1 cellular context compared by ENCODE assay signal in the genomic region with DNA sequence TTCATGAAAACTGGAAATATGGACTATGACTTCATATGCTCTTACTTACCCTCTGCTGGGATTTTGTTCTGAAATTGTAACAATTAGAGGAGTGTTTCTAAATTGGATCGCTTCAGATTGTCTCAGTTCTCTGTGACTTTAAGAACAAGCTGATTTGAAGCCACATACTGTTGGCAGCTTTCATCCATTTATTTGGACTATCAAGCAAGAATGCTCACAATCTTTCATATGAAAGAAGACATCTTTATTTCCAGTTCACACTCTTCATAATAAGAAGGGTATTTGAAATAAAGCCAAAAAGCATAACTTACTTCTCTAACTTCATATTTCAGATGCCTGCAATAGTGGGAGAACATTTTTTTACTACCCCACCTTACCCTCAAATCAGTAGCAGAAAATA.
TF ChIP-seq lines count a peak whose summit lies in the region.

No MANE protein-coding gene starts in this region.

TF ChIP-seq in IMR-90, 13 proteins besides CTCF, POLR2A, EP300 and RAD21 (continued from another document):
- no peak for TF ChIP-seq MAZ (IDR thresholded peaks at IDR 0.05; ENCODE audit: borderline replicate concordance, low read depth, low read length)
- no peak for TF ChIP-seq NFE2L2 (IDR thresholded peaks at IDR 0.05; ENCODE audit: low read depth, low read length)
- TF ChIP-seq, protein P1, sequence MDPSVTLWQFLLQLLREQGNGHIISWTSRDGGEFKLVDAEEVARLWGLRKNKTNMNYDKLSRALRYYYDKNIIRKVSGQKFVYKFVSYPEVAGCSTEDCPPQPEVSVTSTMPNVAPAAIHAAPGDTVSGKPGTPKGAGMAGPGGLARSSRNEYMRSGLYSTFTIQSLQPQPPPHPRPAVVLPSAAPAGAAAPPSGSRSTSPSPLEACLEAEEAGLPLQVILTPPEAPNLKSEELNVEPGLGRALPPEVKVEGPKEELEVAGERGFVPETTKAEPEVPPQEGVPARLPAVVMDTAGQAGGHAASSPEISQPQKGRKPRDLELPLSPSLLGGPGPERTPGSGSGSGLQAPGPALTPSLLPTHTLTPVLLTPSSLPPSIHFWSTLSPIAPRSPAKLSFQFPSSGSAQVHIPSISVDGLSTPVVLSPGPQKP (IDR thresholded peaks at IDR 0.05; ENCODE audit: borderline replicate concordance, low read depth, low read length), result no peak
- TF ChIP-seq, protein P2, sequence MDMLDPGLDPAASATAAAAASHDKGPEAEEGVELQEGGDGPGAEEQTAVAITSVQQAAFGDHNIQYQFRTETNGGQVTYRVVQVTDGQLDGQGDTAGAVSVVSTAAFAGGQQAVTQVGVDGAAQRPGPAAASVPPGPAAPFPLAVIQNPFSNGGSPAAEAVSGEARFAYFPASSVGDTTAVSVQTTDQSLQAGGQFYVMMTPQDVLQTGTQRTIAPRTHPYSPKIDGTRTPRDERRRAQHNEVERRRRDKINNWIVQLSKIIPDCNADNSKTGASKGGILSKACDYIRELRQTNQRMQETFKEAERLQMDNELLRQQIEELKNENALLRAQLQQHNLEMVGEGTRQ (IDR thresholded peaks at IDR 0.05; ENCODE audit: low read depth, low read length), result no peak
- no peak for TF ChIP-seq BHLHE40 (IDR thresholded peaks at IDR 0.05; ENCODE audit: low read depth, low read length)
- TF ChIP-seq FOS (IDR thresholded peaks at IDR 0.05; ENCODE audit: low read depth, low read length), result no peak
- no peak for TF ChIP-seq CHD1 (IDR thresholded peaks at IDR 0.05; ENCODE audit: low read depth, low read length)
TF ChIP-seq in IMR-90: peak in this region for 0.
